Comparison of ENCODE assay signal across 16 cellular contexts in the genomic region with DNA sequence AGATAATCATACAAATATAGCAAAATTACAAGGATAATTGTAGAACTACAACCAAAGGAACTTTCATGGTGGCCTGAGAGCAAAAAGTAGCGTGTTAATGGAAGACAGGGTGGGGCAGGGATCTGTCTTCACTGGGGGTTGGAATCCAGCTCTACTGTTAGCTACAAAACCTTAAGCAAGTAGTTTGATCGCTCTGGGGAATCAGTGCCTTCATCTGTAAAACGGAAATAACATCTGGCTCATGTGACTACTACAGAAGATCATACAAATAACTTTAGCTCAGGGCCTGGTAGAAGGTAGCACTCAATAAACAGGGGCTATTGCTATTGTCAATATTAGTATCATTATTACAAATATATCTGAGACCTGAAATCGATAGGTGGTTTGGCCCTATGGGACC. TPM values are rescaled to one million over a fixed set of nuclear protein-coding genes. Genes with fewer than 3 reads are reported as not detected.
A peak's percentile ranks its signal among the peaks of the same experiment; 100 is the strongest.
DNase-seq lines count a peak whose midpoint lies in the region; ATAC-seq, FAIRE-seq and TF ChIP-seq lines count a peak whose summit lies in the region.
"Had no signal": no experiment of that assay in that cellular context is flagged by ENCODE, and none has a peak within 500 bp of the region (broad histone marks: within the 10 kb centered on the region; RNA-seq: fewer than 3 reads in every experiment).

No MANE protein-coding gene starts in this region.

- H3K79me1 ChIP-seq in H9 (ENCODE audit: insufficient read depth, low read depth, low read length, poor library complexity, severe bottlenecking) = peaks cover 6% of the 10 kb centered on the region

- H3T11ph ChIP-seq in H9 (ENCODE audit: low read length) = no peak overlapping the region

- BruUV-seq in Caco-2 (replicated peaks; lab: Mats Ljungman, UMichigan) = no TSS peak
- BruUV-seq in GM12878 (replicated peaks; lab: Mats Ljungman, UMichigan) = no TSS peak

- no peaks in the 10 kb centered on the region for H3K9me3 Mint-ChIP-seq in Caco-2 (ENCODE audit: unreplicated experiment)
- H3K9me3 Mint-ChIP-seq in H9 = no peaks in the 10 kb centered on the region
- H3K9me3 Mint-ChIP-seq in activated CD4-positive, alpha-beta memory T cell treated with anti-CD3 and anti-CD28 coated beads, Interleukin-2, amount 10 ng/mL, durations not matched to agents 7 days and 5 days = no peaks in the 10 kb centered on the region
- H3K9me3 Mint-ChIP-seq: CD8-positive, alpha-beta T cell had no signal

- H3K4me1 Mint-ChIP-seq in Caco-2 (ENCODE audit: low read depth, unreplicated experiment) = peaks cover 27% of the 10 kb centered on the region
- H3K4me1 Mint-ChIP-seq in H9 = peaks cover 95 to 98% of the 10 kb centered on the region in 2 experiments
- no peaks in the 10 kb centered on the region for H3K4me1 Mint-ChIP-seq in activated CD4-positive, alpha-beta memory T cell treated with anti-CD3 and anti-CD28 coated beads, Interleukin-2, amount 10 ng/mL, durations not matched to agents 7 days and 5 days
- H3K4me1 Mint-ChIP-seq: central memory CD8-positive, alpha-beta T cell had no signal

- H3K4me1 ChIP-seq in Caco-2 (peaks cover 58% of the 10 kb centered on the region), H9 (ENCODE audit: insufficient read depth, low read length) (peaks cover 35% of the 10 kb centered on the region; the same call in 1 of the 2 replicates), GM12878 (ENCODE audit: control insufficient read depth, insufficient read depth, low read length) (peaks cover 63% of the 10 kb centered on the region)

- no peak overlapping the region for H3K56ac ChIP-seq in H9 (ENCODE audit: insufficient read length, low read depth, low read length)

- H4K8ac ChIP-seq in H9 (replicated peaks; ENCODE audit: insufficient read length, low read depth, low read length) = no peak overlapping the region

- H3K79me2 ChIP-seq in H9 (ENCODE audit: insufficient read depth, low read length) = peaks cover 49% of the 10 kb centered on the region
- peaks cover 49% of the 10 kb centered on the region for H3K79me2 ChIP-seq in GM12878 (ENCODE audit: control insufficient read depth, insufficient read depth, low read length)
- peaks cover 81% of the 10 kb centered on the region for H3K79me2 ChIP-seq in neural cell (replicated peaks; ENCODE audit: insufficient read depth, low read length)

- RAD21 ChIA-PET in GM12878 (lab: Charles Lee; ENCODE audit: unreplicated experiment) = interaction anchor here (0.6 to 5.2 kb wide), 14 partner anchors 16 to 215 kb away, joined by 3 to 42 read pairs (median 4); partner anchors contain the start of gene ZNF608

- H3K9me3 ChIP-seq in Caco-2 (no peaks in the 10 kb centered on the region), H9 (ENCODE audit: control insufficient read depth, low read depth, low read length) (no peaks in the 10 kb centered on the region), GM12878 (replicated peaks; ENCODE audit: control insufficient read depth, insufficient read depth, low read length) (no peaks in the 10 kb centered on the region), neural cell (ENCODE audit: low read length) (no peaks in the 10 kb centered on the region), MG63 (no peaks in the 10 kb centered on the region)
- H3K9me3 ChIP-seq: neutrophil, suprapubic skin had no signal

- H3K36me3 ChIP-seq in Caco-2 (ENCODE audit: control insufficient read depth, insufficient read depth, low read length) (no peaks in the 10 kb centered on the region), GM12878 (ENCODE audit: control insufficient read depth in 2 of 2, insufficient read depth in 2 of 2, low read length in 1 of 2) (no peaks in the 10 kb centered on the region), neural cell (ENCODE audit: insufficient read depth, low read length) (no peaks in the 10 kb centered on the region), MG63 (no peaks in the 10 kb centered on the region)
- H3K36me3 ChIP-seq: neutrophil, suprapubic skin had no signal

- DNase-seq in Caco-2 (no peak), H9 (no peak), GM12878 (ENCODE audit: low read depth, low spot score) (no peak), amniotic stem cell (lab: John Stamatoyannopoulos, UW) (no peak), MG63 (no peak)
- no peak for DNase-seq in activated CD4-positive, alpha-beta memory T cell treated with anti-CD3 and anti-CD28 coated beads, Interleukin-2, amount 10 ng/mL, durations not matched to agents 7 days and 5 days
- DNase-seq: activated CD4-positive, alpha-beta T cell treated with anti-CD3 and anti-CD28 coated beads, Interleukin-2, amount 50 U/mL, for 1 hour; activated naive CD4-positive, alpha-beta T cell; activated T-cell treated with anti-CD3 and anti-CD28 coated beads for 4 hours; CD8-positive, alpha-beta T cell had no signal

- H3K9me2 ChIP-seq in neural cell (ENCODE audit: insufficient read depth, low read length) = no peaks in the 10 kb centered on the region

- H3K27ac Mint-ChIP-seq in Caco-2 (ENCODE audit: unreplicated experiment) (peak overlapping the region; percentile 54), H9 (peak overlapping the region in 2 of 3 experiments; percentile 5 to 42; a peak in 3 of 7 replicates)
- H3K27ac Mint-ChIP-seq in activated CD4-positive, alpha-beta memory T cell treated with anti-CD3 and anti-CD28 coated beads, Interleukin-2, amount 10 ng/mL, durations not matched to agents 7 days and 5 days = no peak overlapping the region
- H3K27ac Mint-ChIP-seq: CD8-positive, alpha-beta T cell had no signal

- H3K18ac ChIP-seq in H9 (ENCODE audit: insufficient read length, low read depth, low read length) = no peak overlapping the region

- H2AK5ac ChIP-seq in H9 (ENCODE audit: insufficient read length, low read length) = no peak overlapping the region

- CTCF ChIA-PET in Caco-2 (lab: Charles Lee) = no interaction called here
- CTCF ChIA-PET in GM12878 (lab: Yijun Ruan, JAX) = interaction anchor here (1.0 to 4.7 kb wide), 5 partner anchors 18 to 203 kb away, joined by 3 to 13 read pairs (median 4); no protein-coding TSS in a partner anchor
- CTCF ChIA-PET in activated CD4-positive, alpha-beta memory T cell treated with anti-CD3 and anti-CD28 coated beads, Interleukin-2, amount 10 ng/mL, durations not matched to agents 7 days and 5 days (lab: Charles Lee) = no interaction called here

- no peak overlapping the region for H4K5ac ChIP-seq in H9 (ENCODE audit: insufficient read length, low read depth, low read length)

- H3K4me2 ChIP-seq in H9 (ENCODE audit: insufficient read depth, insufficient read length, low read length) (no peak overlapping the region), GM12878 (ENCODE audit: control insufficient read depth, insufficient read depth) (peak overlapping the region; percentile 77), neural cell (ENCODE audit: low read length) (peak overlapping the region; percentile 42)
- H3K4me2 ChIP-seq: KMS-11 had no signal

- H3K23me2 ChIP-seq in H9 (ENCODE audit: insufficient read length, low read depth, low read length, poor library complexity, severe bottlenecking) = no peaks in the 10 kb centered on the region

- H3K36me3 Mint-ChIP-seq in Caco-2 (ENCODE audit: insufficient read depth, unreplicated experiment) (no peaks in the 10 kb centered on the region), H9 (ENCODE audit: insufficient read depth in 1 of 3, low read depth in 3 of 3) (peaks cover 0 to 1% (median under 1%) of the 10 kb centered on the region in 3 experiments; a peak in 2 of 7 replicates)
- H3K36me3 Mint-ChIP-seq in activated CD4-positive, alpha-beta memory T cell treated with anti-CD3 and anti-CD28 coated beads, Interleukin-2, amount 10 ng/mL, durations not matched to agents 7 days and 5 days (ENCODE audit: low read depth) = no peaks in the 10 kb centered on the region
- H3K36me3 Mint-ChIP-seq: CD8-positive, alpha-beta T cell had no signal

- intact Hi-C loops in Caco-2 (cut with micrococcal nuclease; ENCODE audit: unreplicated experiment) = no loop called here
- intact Hi-C loops in GM12878 (cut with micrococcal nuclease; ENCODE audit: unreplicated experiment) = no loop called here

- no peak overlapping the region for H4K91ac ChIP-seq in H9 (ENCODE audit: insufficient read length, low read depth, low read length)

- WGBS in H9 (ENCODE audit: extremely low coverage, insufficient read length, low lambda C conversion rate) = no CpG with 5 or more reads among the region's 4 CpGs
- WGBS in GM12878 (ENCODE audit: insufficient coverage, insufficient replicate concordance, low lambda C conversion rate, missing lambda C conversion rate) = 24% methylated on average over 4 of the region's 4 CpGs

- H2BK15ac ChIP-seq in H9 (ENCODE audit: low read depth, low read length) = no peak overlapping the region

- in situ Hi-C loops in GM12878 (cut with MboI) = loop anchor here (25.0 kb wide), 1 partner anchor 1044 kb away; no protein-coding TSS in a partner anchor

- H3K14ac ChIP-seq in H9 (ENCODE audit: insufficient read depth, low read length) = no peak overlapping the region

- no peak overlapping the region for H3K9ac ChIP-seq in H9 (ENCODE audit: extremely low read depth, insufficient read length, low read length)
- no peak overlapping the region for H3K9ac ChIP-seq in GM12878 (ENCODE audit: control insufficient read depth, insufficient read depth, low read length)
- H3K9ac ChIP-seq in neural cell (ENCODE audit: low read length) = peak overlapping the region; percentile 67
- H3K9ac ChIP-seq: KMS-11 had no signal

- no peak overlapping the region for H2BK12ac ChIP-seq in H9 (ENCODE audit: insufficient read length, low read depth, low read length)

- no peak overlapping the region for H3K23ac ChIP-seq in H9 (ENCODE audit: insufficient read length, low read depth, low read length)

- H4K20me1 ChIP-seq in H9 (ENCODE audit: control insufficient read depth, insufficient read depth, insufficient read length) (no peaks in the 10 kb centered on the region), GM12878 (ENCODE audit: control insufficient read depth, insufficient read depth) (no peaks in the 10 kb centered on the region), neural cell (ENCODE audit: insufficient read depth) (no peaks in the 10 kb centered on the region)

- no peak overlapping the region for H3K4ac ChIP-seq in H9 (ENCODE audit: low read depth, low read length)

- no peak for TF ChIP-seq RAD21 in GM12878 (IDR thresholded peaks at IDR 0.05; ENCODE audit: insufficient read depth, low read depth, low read length)
- TF ChIP-seq RAD21 in neural cell (conservative IDR thresholded peaks at IDR 0.05) = no peak

- no peaks in the 10 kb centered on the region for H3K27me3 ChIP-seq in Caco-2 (replicated peaks; ENCODE audit: control insufficient read depth, insufficient read depth, low read length)
- H3K27me3 ChIP-seq in H9 (ENCODE audit: insufficient read depth, low read length) = no peaks in the 10 kb centered on the region
- no peaks in the 10 kb centered on the region for H3K27me3 ChIP-seq in GM12878 (replicated peaks in 1 of 2; ENCODE audit: control insufficient read depth in 2 of 2, insufficient read depth in 2 of 2, low read length in 1 of 2)
- H3K27me3 ChIP-seq in neural cell (ENCODE audit: insufficient read depth, low read depth, low read length) = no peaks in the 10 kb centered on the region
- no peaks in the 10 kb centered on the region for H3K27me3 ChIP-seq in MG63
- H3K27me3 ChIP-seq: neutrophil, suprapubic skin had no signal

- H3F3A ChIP-seq in neural cell (ENCODE audit: insufficient read depth, low read length, poor library complexity, severe bottlenecking) = peaks cover 6% of the 10 kb centered on the region

- no peak for TF ChIP-seq POLR2A in GM12878 (IDR thresholded peaks at IDR 0.05; ENCODE audit: low read depth, low read length)

- TF ChIP-seq EP300 in GM12878 (IDR thresholded peaks at IDR 0.05; ENCODE audit: borderline replicate concordance in 1 of 2, control insufficient read depth in 1 of 2, low read depth in 2 of 2, low read length in 2 of 2) (no peak), neural cell (conservative IDR thresholded peaks at IDR 0.05; ENCODE audit: poor library complexity, severe bottlenecking) (no peak)

- POLR2A ChIA-PET in Caco-2 (lab: Charles Lee) = no interaction called here
- POLR2A ChIA-PET in GM12878 (lab: Charles Lee) = interaction anchor here (0.9 to 1.8 kb wide), 5 partner anchors 27 to 53 kb away, joined by 3 to 6 read pairs (median 3); no protein-coding TSS in a partner anchor
- POLR2A ChIA-PET in activated CD4-positive, alpha-beta memory T cell treated with anti-CD3 and anti-CD28 coated beads, Interleukin-2, amount 10 ng/mL, durations not matched to agents 7 days and 5 days (lab: Charles Lee) = no interaction called here

- no peak for FAIRE-seq in GM12878 (lab: Jason Lieb, UNC)
- FAIRE-seq: TTC549 had no signal

- SMC1A ChIA-PET in GM12878 (lab: Charles Lee; ENCODE audit: uncharacterized antibody, unreplicated experiment) = interaction anchor here (0.7 to 4.2 kb wide), 21 partner anchors 9 to 307 kb away, joined by 3 to 27 read pairs (median 4); partner anchors contain the start of gene ZNF608

- no peak overlapping the region for H2BK20ac ChIP-seq in H9 (ENCODE audit: low read depth, low read length, poor library complexity, severe bottlenecking)

- H3K4me3 ChIP-seq in Caco-2 (ENCODE audit: low read depth, low read length) (no peak overlapping the region), GM12878 (0 out of 2 replicates have a peak overlapping the region, but pooled peaks have one; percentile 33), neural cell (ENCODE audit: low read length) (peak overlapping the region; percentile 59), MG63 (no peak overlapping the region)
- H3K4me3 ChIP-seq: suprapubic skin had no signal

- H2AFZ ChIP-seq in H9 (ENCODE audit: low read length) (no peak overlapping the region), GM12878 (ENCODE audit: control insufficient read depth, low read depth, low read length) (no peak overlapping the region), neural cell (ENCODE audit: low read depth, low read length) (no peak overlapping the region)

- no peak overlapping the region for H3K4me3 Mint-ChIP-seq in Caco-2 (ENCODE audit: unreplicated experiment)
- no peak overlapping the region for H3K4me3 Mint-ChIP-seq in H9
- H3K4me3 Mint-ChIP-seq in activated CD4-positive, alpha-beta memory T cell treated with anti-CD3 and anti-CD28 coated beads, Interleukin-2, amount 10 ng/mL, durations not matched to agents 7 days and 5 days = no peak overlapping the region
- H3K4me3 Mint-ChIP-seq: CD8-positive, alpha-beta T cell; central memory CD8-positive, alpha-beta T cell had no signal

- H2BK120ac ChIP-seq in H9 (ENCODE audit: low read depth, low read length, poor library complexity, severe bottlenecking) = no peak overlapping the region

- TF ChIP-seq CTCF in Caco-2 (IDR thresholded peaks at IDR 0.05; ENCODE audit: insufficient read depth in 1 of 2, low read depth in 1 of 2, low read length in 1 of 2, severe bottlenecking in 1 of 2, unreplicated experiment in 1 of 2) (no peak), H9 (conservative IDR thresholded peaks at IDR 0.05) (no peak), GM12878 (IDR thresholded peaks at IDR 0.05 in 2 of 3, conservative IDR thresholded peaks at IDR 0.05 in 1 of 3; ENCODE audit: control insufficient read depth in 2 of 3, extremely low read depth in 1 of 3, insufficient read depth in 1 of 3, low read depth in 3 of 3, low read length in 3 of 3) (no peak), neural cell (IDR thresholded peaks at IDR 0.05; ENCODE audit: poor library complexity, severe bottlenecking) (no peak)

- no peak for ATAC-seq in GM12878
- ATAC-seq: CD8-positive, alpha-beta T cell had no signal

- no peak overlapping the region for H2BK5ac ChIP-seq in H9 (ENCODE audit: insufficient read length, low read length)

- H3K27ac ChIP-seq in H9 (ENCODE audit: insufficient read length, low read depth, low read length) = no peak overlapping the region
- H3K27ac ChIP-seq in GM12878 (ENCODE audit: control insufficient read depth, insufficient read depth) = peak overlapping the region; percentile 78
- peak overlapping the region; percentile 91 for H3K27ac ChIP-seq in neural cell (ENCODE audit: low read length)
- H3K27ac ChIP-seq: KMS-11, neutrophil, suprapubic skin had no signal

- no peaks in the 10 kb centered on the region for H3K27me3 Mint-ChIP-seq in Caco-2 (ENCODE audit: insufficient read depth, unreplicated experiment)
- H3K27me3 Mint-ChIP-seq in H9 (ENCODE audit: low read depth) = no peaks in the 10 kb centered on the region
- no peaks in the 10 kb centered on the region for H3K27me3 Mint-ChIP-seq in activated CD4-positive, alpha-beta memory T cell treated with anti-CD3 and anti-CD28 coated beads, Interleukin-2, amount 10 ng/mL, durations not matched to agents 7 days and 5 days
- H3K27me3 Mint-ChIP-seq: central memory CD8-positive, alpha-beta T cell had no signal

RNA-seq across cellular contexts. Expression of gene ZNF608, which starts 40.4 kb away (rescaled TPM):
- 17.5 and 24.0 TPM in 2 replicates for total RNA-seq in Caco-2 (2022)
- total RNA-seq in H9 (2021) = 63.7 and 67.0 TPM in 2 replicates
- total RNA-seq in GM12878 (2013; cell fraction: nucleolus; rRNA removed) = 55.7 and 55.8 TPM in 2 replicates
- total RNA-seq in GM12878 (2014; rRNA removed) = 0.73 and 0.76 TPM in 2 replicates
- 0.63 and 1.1 TPM in 2 replicates for total RNA-seq in GM12878 (2014; rRNA removed; fragmentation: Illumina TruSeq; extraction: Trizol)
- 0.77 and 0.87 TPM in 2 replicates for total RNA-seq in GM12878 (2021)
- 8.3 TPM for polyA plus RNA-seq in GM12878 (2011; ENCODE audit: low read depth)
- 6.7 and 7.2 TPM in 2 replicates for polyA plus RNA-seq in GM12878 (2011; rRNA removed)
- polyA plus RNA-seq in GM12878 (2011; cell fraction: cytosol; rRNA removed) = 4.0 and 4.2 TPM in 2 replicates
- 7.8 and 8.9 TPM in 2 replicates for polyA plus RNA-seq in GM12878 (2011; cell fraction: nucleus; rRNA removed)
- 12.2 and 14.9 TPM in 2 replicates for polyA plus RNA-seq in GM12878 (2012)
- 0.62 and 0.84 TPM in 2 replicates for polyA plus RNA-seq in GM12878 (2014; fragmentation: Illumina TruSeq; extraction: Trizol)
- polyA plus RNA-seq in GM12878 (2014; fragmentation: Nextera tagmentation; extraction: Ambion mirVana) = under 1 TPM; 0.19 to 0.31 TPM
- 0.60 and 0.65 TPM in 2 replicates for polyA plus RNA-seq in GM12878 (2014; rRNA removed)
- polyA plus RNA-seq in GM12878 (2016; fragmentation: Nextera tagmentation; extraction: Ambion mirVana) = under 1 TPM; 0.23 to 0.37 TPM
- 7.8 and 10.2 TPM in 2 replicates for polyA minus RNA-seq in GM12878 (2011; rRNA and poly(A)+ RNA removed)
- 4.9 and 5.3 TPM in 2 replicates for polyA minus RNA-seq in GM12878 (2011; cell fraction: cytosol; rRNA and poly(A)+ RNA removed)
- polyA minus RNA-seq in GM12878 (2011; cell fraction: nucleus; rRNA and poly(A)+ RNA removed) = 7.6 and 11.6 TPM in 2 replicates
- 32.4 and 39.3 TPM in 2 replicates for polyA plus RNA-seq in neural cell
- polyA minus RNA-seq in neural cell = 105 and 110 TPM in 2 replicates
- not detected for total RNA-seq in activated CD4-positive, alpha-beta memory T cell treated with anti-CD3 and anti-CD28 coated beads, Interleukin-2, amount 10 ng/mL, durations not matched to agents 7 days and 5 days
- 4.7 and 7.5 TPM in 2 replicates for total RNA-seq in MG63 (2014; rRNA removed; shearing (Covaris generic); ENCODE audit: low replicate concordance)

Comparison
In these comparisons a context has a peak if more than half of its experiments do, and no peak if none do; other contexts are left out.
1. H3K4me3 ChIP-seq: peak in GM12878 (single experiment) and neural cell (single experiment); none in Caco-2 (single experiment) and MG63 (single experiment).